Comparison of ENCODE assay signal across 33 cellular contexts in genomic region chr4:147539959-147540358, GRCh38. TPM values are rescaled to one million over a fixed set of nuclear protein-coding genes. Genes with fewer than 3 reads are reported as not detected.
"Had no signal": no experiment of that assay in that cellular context is flagged by ENCODE, and none has a peak within 500 bp of the region (broad histone marks: within the 10 kb centered on the region; RNA-seq: fewer than 3 reads in every experiment).

No MANE protein-coding gene starts in this region.

- H3K36me3 Mint-ChIP-seq: activated naive CD4-positive, alpha-beta T cell treated with anti-CD3 and anti-CD28 coated beads, Interleukin-2, amount 50 U/mL, for 72 hours; WTC11 had no signal

- H3K27ac Mint-ChIP-seq: activated CD4-positive, alpha-beta T cell treated with anti-CD3 and anti-CD28 coated beads for 36 hours; activated CD4-positive, alpha-beta T cell treated with anti-CD3 and anti-CD28 coated beads, Interleukin-2, amount 10 ng/mL, durations not matched to agents 7 days and 5 days; activated CD8-positive, alpha-beta T cell treated with anti-CD3 and anti-CD28 coated beads, Interleukin-2, amount 10 ng/mL, durations not matched to agents 7 days and 5 days; activated naive CD4-positive, alpha-beta T cell treated with anti-CD3 and anti-CD28 coated beads for 36 hours; activated naive CD4-positive, alpha-beta T cell treated with anti-CD3 and anti-CD28 coated beads, Interleukin-2, amount 50 U/mL, for 72 hours; activated T-cell treated with anti-CD3 and anti-CD28 coated beads, Interleukin-2, amount 50 U/mL, for 24 hours; T-helper 1 cell treated with Interleukin-12 subunit alpha and Interleukin-12 subunit beta and Interleukin-4 antibody, amounts not matched to agents 30 μg/mL and 1 μg/mL, for 36 hours; T-helper 2 cell treated with Interferon-gamma antibody and Interleukin-4, amounts not matched to agents 5 μg/mL and 100 μg/mL, for 36 hours; WTC11 had no signal

- H3K4me2 ChIP-seq: PC-9 had no signal

- H3K27me3 ChIP-seq: brain microvascular endothelial cell, MG63, SJCRH30 had no signal

- H3K4me3 ChIP-seq: MG63, PC-9, SJCRH30, SK-N-MC had no signal

- H3K36me3 ChIP-seq: MG63, SJCRH30 had no signal

- H3K4me1 ChIP-seq: SJCRH30 had no signal

- H3K27ac ChIP-seq: brain microvascular endothelial cell, PC-9, SJCRH30, SK-N-MC had no signal

- H2AFZ ChIP-seq: PC-9 had no signal

- DNase-seq: activated CD4-positive, alpha-beta T cell treated with anti-CD3 and anti-CD28 coated beads for 36 hours; activated CD4-positive, alpha-beta T cell treated with anti-CD3 and anti-CD28 coated beads, Interleukin-2, amount 10 ng/mL, durations not matched to agents 7 days and 5 days; activated CD4-positive, alpha-beta T cell treated with anti-CD3 and anti-CD28 coated beads, Interleukin-2, amount 50 U/mL, for 48 hours; activated CD8-positive, alpha-beta T cell treated with anti-CD3 and anti-CD28 coated beads, Interleukin-2, amount 10 ng/mL, durations not matched to agents 7 days and 5 days; activated gamma-delta T cell treated with Interleukin-2 at 50 U/mL for 16 hours; activated naive CD4-positive, alpha-beta T cell treated with anti-CD3 and anti-CD28 coated beads for 36 hours; activated T-cell treated with anti-CD3 and anti-CD28 coated beads, Interleukin-2, amount 50 U/mL, for 24 hours; anterior cingulate cortex; brain microvascular endothelial cell; central memory CD4-positive, alpha-beta T cell; Karpas-422; MG63; MV-4-11; NCI-H1092 treated with DMSO at 0.1 percent for 48 hours; NCI-H146; NCI-H187; NCI-H2029 treated with DMSO at 0.1 percent for 48 hours; NCI-H2107; NCI-H2171; NCI-H2227 treated with DMSO at 0.1 percent for 48 hours; NCI-H446; NCI-H510A treated with DMSO at 0.1 percent for 48 hours; NCI-H526 treated with DMSO at 0.1 percent for 48 hours; NCI-H774; PC-9; SHP77; SJCRH30 had no signal

- H3K9me3 ChIP-seq: MG63, SJCRH30 had no signal

- H3K4me3 Mint-ChIP-seq: activated CD4-positive, alpha-beta T cell treated with anti-CD3 and anti-CD28 coated beads for 36 hours; activated CD4-positive, alpha-beta T cell treated with anti-CD3 and anti-CD28 coated beads, Interleukin-2, amount 10 ng/mL, durations not matched to agents 7 days and 5 days; activated CD8-positive, alpha-beta T cell treated with anti-CD3 and anti-CD28 coated beads, Interleukin-2, amount 10 ng/mL, durations not matched to agents 7 days and 5 days; activated naive CD4-positive, alpha-beta T cell treated with anti-CD3 and anti-CD28 coated beads for 36 hours; activated T-cell treated with anti-CD3 and anti-CD28 coated beads, Interleukin-2, amount 50 U/mL, for 24 hours; T-helper 1 cell treated with Interleukin-12 subunit alpha and Interleukin-12 subunit beta and Interleukin-4 antibody, amounts not matched to agents 30 μg/mL and 1 μg/mL, for 36 hours; T-helper 2 cell treated with Interferon-gamma antibody and Interleukin-4, amounts not matched to agents 5 μg/mL and 100 μg/mL, for 36 hours; WTC11 had no signal

- FAIRE-seq: RCC 7860 had no signal

- H3K9me3 Mint-ChIP-seq: activated CD4-positive, alpha-beta T cell treated with anti-CD3 and anti-CD28 coated beads, Interleukin-2, amount 10 ng/mL, durations not matched to agents 7 days and 5 days; activated naive CD4-positive, alpha-beta T cell treated with anti-CD3 and anti-CD28 coated beads for 36 hours; activated naive CD4-positive, alpha-beta T cell treated with anti-CD3 and anti-CD28 coated beads, Interleukin-2, amount 50 U/mL, for 72 hours; activated T-cell treated with anti-CD3 and anti-CD28 coated beads, Interleukin-2, amount 50 U/mL, for 24 hours; T-helper 1 cell treated with Interleukin-12 subunit alpha and Interleukin-12 subunit beta and Interleukin-4 antibody, amounts not matched to agents 30 μg/mL and 1 μg/mL, for 36 hours; T-helper 2 cell treated with Interferon-gamma antibody and Interleukin-4, amounts not matched to agents 5 μg/mL and 100 μg/mL, for 36 hours; WTC11 had no signal

- H3K4me1 Mint-ChIP-seq: activated CD4-positive, alpha-beta T cell treated with anti-CD3 and anti-CD28 coated beads for 36 hours; activated CD4-positive, alpha-beta T cell treated with anti-CD3 and anti-CD28 coated beads, Interleukin-2, amount 10 ng/mL, durations not matched to agents 7 days and 5 days had no signal

RNA-seq across cellular contexts. Expression of gene EDNRA, which starts 59.1 kb away (rescaled TPM):
- total RNA-seq: activated CD4-positive, alpha-beta T cell treated with anti-CD3 and anti-CD28 coated beads for 36 hours; activated CD4-positive, alpha-beta T cell treated with anti-CD3 and anti-CD28 coated beads, Interleukin-2, amount 10 ng/mL, durations not matched to agents 7 days and 5 days; activated CD8-positive, alpha-beta T cell treated with anti-CD3 and anti-CD28 coated beads, Interleukin-2, amount 10 ng/mL, durations not matched to agents 7 days and 5 days; activated naive CD4-positive, alpha-beta T cell treated with anti-CD3 and anti-CD28 coated beads for 36 hours; PC-9 had no signal
